ENCODE assay signal across 8 cellular contexts in the genomic region with DNA sequence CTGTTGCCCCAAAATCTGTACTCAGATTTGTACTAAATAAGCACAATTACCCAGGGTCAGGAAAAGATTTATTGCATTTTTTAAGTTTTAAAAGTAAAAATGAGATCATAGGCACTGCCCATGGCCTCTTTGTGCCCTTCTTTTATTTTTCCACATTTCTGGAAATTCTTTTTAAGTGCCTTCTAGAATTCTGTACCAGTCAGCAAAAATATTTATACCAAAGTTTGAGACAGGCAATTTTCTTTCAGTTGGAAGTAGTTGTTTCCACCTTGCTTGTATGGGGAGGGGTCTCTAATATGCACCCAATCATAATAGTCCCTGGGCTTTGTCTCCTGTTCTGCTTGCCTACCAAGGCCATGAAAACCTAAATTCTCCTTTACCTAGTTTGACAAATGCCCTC.
"Had no signal": no experiment of that assay in that cellular context is flagged by ENCODE, and none has a peak within 500 bp of the region (broad histone marks: within the 10 kb centered on the region; RNA-seq: fewer than 3 reads in every experiment).

No MANE protein-coding gene starts in this region.

- H3K9ac ChIP-seq: GM23248, KMS-11 had no signal

- H3K27ac ChIP-seq: GM23248, KMS-11 had no signal

- DNase-seq: GM23248, GOT3, H7, HCEC 1CT, Karpas-422, KBM-7 had no signal

- H3K4me3 ChIP-seq: GM23248 had no signal

- H3K4me2 ChIP-seq: KMS-11 had no signal

- H2AFZ ChIP-seq: GM23248 had no signal

- FAIRE-seq: HTR-8/SVneo had no signal
